Comparison of ENCODE assay signal across 12 cellular contexts in the genomic region with DNA sequence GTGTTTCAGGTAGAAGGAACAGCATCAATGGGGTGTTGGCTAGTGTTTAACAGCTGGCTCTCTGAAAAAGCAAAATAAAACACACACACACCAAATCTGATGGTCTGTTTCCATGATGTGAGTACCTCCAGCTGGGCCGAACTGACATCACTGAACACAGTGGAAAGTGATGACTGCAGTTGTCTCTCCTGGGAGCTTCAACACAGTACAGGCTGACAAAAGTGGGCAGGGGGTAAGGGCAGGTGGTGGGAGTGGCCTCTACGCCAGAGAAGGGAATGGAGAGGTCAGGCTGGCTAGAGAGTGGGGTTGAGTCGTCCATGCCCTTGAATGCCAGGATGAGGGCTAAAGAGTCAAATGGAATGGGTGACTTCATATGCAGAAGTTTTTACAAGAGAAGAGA. TPM values are rescaled to one million over a fixed set of nuclear protein-coding genes. Genes with fewer than 3 reads are reported as not detected.
DNase-seq lines count a peak whose midpoint lies in the region; ATAC-seq, FAIRE-seq and TF ChIP-seq lines count a peak whose summit lies in the region.
"Had no signal": no experiment of that assay in that cellular context is flagged by ENCODE, and none has a peak within 500 bp of the region (broad histone marks: within the 10 kb centered on the region; RNA-seq: fewer than 3 reads in every experiment).

No MANE protein-coding gene starts in this region.

- peaks cover 8% of the 10 kb centered on the region for H3K4me1 Mint-ChIP-seq in activated naive CD8-positive, alpha-beta T cell treated with anti-CD3 and anti-CD28 coated beads, Interleukin-2, amount 50 U/mL, for 24 hours
- peaks cover 5% of the 10 kb centered on the region for H3K4me1 Mint-ChIP-seq in activated naive CD8-positive, alpha-beta T cell treated with anti-CD3 and anti-CD28 coated beads for 36 hours
- peaks cover 19% of the 10 kb centered on the region for H3K4me1 Mint-ChIP-seq in nephron progenitor cell

- H3K4me3 ChIP-seq in bronchial epithelial cell (ENCODE audit: low read depth, low read length): no peak overlapping the region
- H3K4me3 ChIP-seq: GM23248 had no signal

- no peaks in the 10 kb centered on the region for H3K27me3 Mint-ChIP-seq in activated naive CD8-positive, alpha-beta T cell treated with anti-CD3 and anti-CD28 coated beads, Interleukin-2, amount 50 U/mL, for 24 hours
- H3K27me3 Mint-ChIP-seq in activated naive CD8-positive, alpha-beta T cell treated with anti-CD3 and anti-CD28 coated beads for 36 hours: no peaks in the 10 kb centered on the region
- peaks cover 15% of the 10 kb centered on the region for H3K27me3 Mint-ChIP-seq in nephron progenitor cell (ENCODE audit: low read depth, poor library complexity)

- H3K36me3 ChIP-seq in bronchial epithelial cell (ENCODE audit: control insufficient read depth, insufficient read depth, low read length): no peaks in the 10 kb centered on the region

- no peaks in the 10 kb centered on the region for H3K36me3 Mint-ChIP-seq in activated naive CD8-positive, alpha-beta T cell treated with anti-CD3 and anti-CD28 coated beads, Interleukin-2, amount 50 U/mL, for 24 hours (ENCODE audit: low read depth)
- H3K36me3 Mint-ChIP-seq in activated naive CD8-positive, alpha-beta T cell treated with anti-CD3 and anti-CD28 coated beads for 36 hours: no peaks in the 10 kb centered on the region
- no peaks in the 10 kb centered on the region for H3K36me3 Mint-ChIP-seq in nephron progenitor cell (ENCODE audit: low read depth)
- H3K36me3 Mint-ChIP-seq: CD4-positive, CD25-positive, alpha-beta regulatory T cell had no signal

- no peak for DNase-seq in activated naive CD8-positive, alpha-beta T cell treated with anti-CD3 and anti-CD28 coated beads, Interleukin-2, amount 50 U/mL, for 24 hours
- DNase-seq in activated naive CD8-positive, alpha-beta T cell treated with anti-CD3 and anti-CD28 coated beads for 36 hours: no peak
- DNase-seq in bronchial epithelial cell (ENCODE audit: low read depth) (no peak), nephron progenitor cell (no peak), SIG-M5 treated with dmso at 0.1 percent for 504 hours (lab: John Stamatoyannopoulos, UW; ENCODE audit: unreplicated experiment) (no peak)
- no peak for DNase-seq in activated naive CD4-positive, alpha-beta T cell (lab: John Stamatoyannopoulos, UW)
- DNase-seq: CD4-positive, CD25-positive, alpha-beta regulatory T cell; DMS53; GM23248; H7 had no signal

- no peaks in the 10 kb centered on the region for H3K9me3 Mint-ChIP-seq in activated naive CD8-positive, alpha-beta T cell treated with anti-CD3 and anti-CD28 coated beads, Interleukin-2, amount 50 U/mL, for 24 hours
- H3K9me3 Mint-ChIP-seq in activated naive CD8-positive, alpha-beta T cell treated with anti-CD3 and anti-CD28 coated beads for 36 hours: no peaks in the 10 kb centered on the region
- H3K9me3 Mint-ChIP-seq in nephron progenitor cell: no peaks in the 10 kb centered on the region
- H3K9me3 Mint-ChIP-seq: CD4-positive, CD25-positive, alpha-beta regulatory T cell had no signal

- peak; percentile 37 for ATAC-seq in activated naive CD8-positive, alpha-beta T cell treated with anti-CD3 and anti-CD28 coated beads, Interleukin-2, amount 50 U/mL, for 24 hours
- no peak for ATAC-seq in HG03108 (IDR thresholded peaks at IDR 0.05; ENCODE audit: unreplicated experiment)

- TF ChIP-seq CTCF in bronchial epithelial cell (IDR thresholded peaks at IDR 0.05; ENCODE audit: insufficient read depth, low read length, severe bottlenecking): no peak
- no peak for TF ChIP-seq CTCF in nephron progenitor cell (IDR thresholded peaks at IDR 0.05)

- H3K27ac Mint-ChIP-seq in activated naive CD8-positive, alpha-beta T cell treated with anti-CD3 and anti-CD28 coated beads, Interleukin-2, amount 50 U/mL, for 24 hours: no peak overlapping the region
- H3K27ac Mint-ChIP-seq in activated naive CD8-positive, alpha-beta T cell treated with anti-CD3 and anti-CD28 coated beads for 36 hours: no peak overlapping the region
- H3K27ac Mint-ChIP-seq in nephron progenitor cell: peak overlapping the region; percentile 68
- H3K27ac Mint-ChIP-seq: CD4-positive, CD25-positive, alpha-beta regulatory T cell had no signal

- H3K27me3 ChIP-seq in bronchial epithelial cell (ENCODE audit: control insufficient read depth, insufficient read depth, low read length): no peaks in the 10 kb centered on the region

- H3K4me3 Mint-ChIP-seq in activated naive CD8-positive, alpha-beta T cell treated with anti-CD3 and anti-CD28 coated beads, Interleukin-2, amount 50 U/mL, for 24 hours: no peak overlapping the region
- no peak overlapping the region for H3K4me3 Mint-ChIP-seq in activated naive CD8-positive, alpha-beta T cell treated with anti-CD3 and anti-CD28 coated beads for 36 hours
- no peak overlapping the region for H3K4me3 Mint-ChIP-seq in nephron progenitor cell
- H3K4me3 Mint-ChIP-seq: CD4-positive, CD25-positive, alpha-beta regulatory T cell had no signal

- peak; percentile 55 for FAIRE-seq in bronchial epithelial cell (lab: Jason Lieb, UNC)

RNA-seq across cellular contexts. Expression of gene HNF1A, which starts 8.0 kb away (rescaled TPM):
- not detected for total RNA-seq in activated naive CD8-positive, alpha-beta T cell treated with anti-CD3 and anti-CD28 coated beads for 36 hours
- total RNA-seq in bronchial epithelial cell: not detected in 2 replicates
- total RNA-seq: A673; CD4-positive, CD25-positive, alpha-beta regulatory T cell; GM23248; H7 had no signal

RNA-seq across cellular contexts. Expression of gene C12orf43, which starts 46.0 kb away (rescaled TPM):
- total RNA-seq in activated naive CD8-positive, alpha-beta T cell treated with anti-CD3 and anti-CD28 coated beads for 36 hours: 10 to 100 TPM; 32.4 to 35.8 TPM
- 6.3 and 15.1 TPM in 2 replicates for total RNA-seq in bronchial epithelial cell
